20 cellular contexts compared by ENCODE assay signal in the genomic region with DNA sequence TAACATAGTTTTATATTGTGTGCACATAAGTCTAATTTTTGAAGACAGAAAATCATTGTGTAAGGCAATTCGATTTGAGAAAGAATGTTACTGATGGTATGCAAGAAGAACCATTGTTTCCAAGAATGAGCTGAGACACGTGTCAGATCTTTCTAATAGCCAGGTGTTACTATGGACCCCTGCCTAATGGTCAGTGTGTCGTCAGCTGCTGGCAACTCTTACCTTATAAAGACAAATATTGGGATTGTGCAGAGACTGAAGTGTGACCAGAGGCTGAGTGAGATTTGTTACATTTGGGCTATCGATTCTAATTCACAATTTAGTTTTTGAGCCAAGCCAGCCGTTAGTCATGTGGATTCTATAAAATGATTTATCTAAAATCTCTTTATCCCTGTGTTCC.
A peak's percentile ranks its signal among the peaks of the same experiment; 100 is the strongest.
DNase-seq lines count a peak whose midpoint lies in the region; ATAC-seq and TF ChIP-seq lines count a peak whose summit lies in the region.
"Had no signal": no experiment of that assay in that cellular context is flagged by ENCODE, and none has a peak within 500 bp of the region (broad histone marks: within the 10 kb centered on the region; RNA-seq: fewer than 3 reads in every experiment).

No MANE protein-coding gene starts in this region.

- H3K36me3 ChIP-seq in endocrine pancreas (ENCODE audit: control insufficient read depth, insufficient read depth, low read length) (no peaks in the 10 kb centered on the region), neural cell (ENCODE audit: insufficient read depth, low read length) (no peaks in the 10 kb centered on the region), aorta (ENCODE audit: control insufficient read depth in 1 of 2, insufficient read depth in 2 of 2, low read length in 1 of 2) (no peaks in the 10 kb centered on the region)
- H3K36me3 ChIP-seq: BE2C had no signal

- no peak for TF ChIP-seq RAD21 in neural cell (conservative IDR thresholded peaks at IDR 0.05)

- H3K4me1 ChIP-seq in endocrine pancreas (ENCODE audit: control insufficient read depth, insufficient read depth, low read length) (peaks cover 8% of the 10 kb centered on the region), aorta (ENCODE audit: control insufficient read depth in 1 of 2, insufficient read depth in 2 of 2, low read length in 2 of 2) (peaks cover 0 to 3% of the 10 kb centered on the region in 2 donors)

- WGBS in aorta, 2 donors, result 61 to 66% methylated on average over 5 of the region's 5 CpGs

- ATAC-seq in aorta (ENCODE audit: low FRiP score), result no peak
- no peak for ATAC-seq in GM18868 (IDR thresholded peaks at IDR 0.05; ENCODE audit: unreplicated experiment)

- no peaks in the 10 kb centered on the region for H4K20me1 ChIP-seq in neural cell (ENCODE audit: insufficient read depth)

- DNase-seq in NCI-H774 (lab: John Stamatoyannopoulos, UW) (peak; percentile 9), aorta (no peak), NCI-H1417 (lab: John Stamatoyannopoulos, UW) (no peak)
- DNase-seq: ACHN; BE2C; CD4-positive, CD25-positive, alpha-beta regulatory T cell; CD8-positive, alpha-beta memory T cell; COR-L47; DMS 273 treated with DMSO at 0.1 percent for 48 hours; DMS53; DND-41; EL; GM23248; HCEC 1CT; IMR-90 had no signal

- no peaks in the 10 kb centered on the region for H3K9me2 ChIP-seq in neural cell (ENCODE audit: insufficient read depth, low read length)

- peak overlapping the region; percentile 66 for H3K27ac ChIP-seq in 22Rv1
- H3K27ac ChIP-seq in neural cell (ENCODE audit: low read length), result peak overlapping the region; percentile 19
- H3K27ac ChIP-seq in aorta (ENCODE audit: low read depth in 1 of 2, low read length in 2 of 2), result no peak overlapping the region
- H3K27ac ChIP-seq: GM23248, HL-60 had no signal

- TF ChIP-seq CTCF in 22Rv1 (IDR thresholded peaks at IDR 0.05) (no peak), neural cell (IDR thresholded peaks at IDR 0.05; ENCODE audit: poor library complexity, severe bottlenecking) (no peak)

- H3F3A ChIP-seq in neural cell (ENCODE audit: insufficient read depth, low read length, poor library complexity, severe bottlenecking), result no peaks in the 10 kb centered on the region

- H2AFZ ChIP-seq in neural cell (ENCODE audit: low read depth, low read length), result no peak overlapping the region
- H2AFZ ChIP-seq: GM23248 had no signal

- intact Hi-C loops in aorta (cut with DNase I), result loop anchor here in 1 of 2 donors (10.0 kb wide), 1 partner anchor 61 kb away; no protein-coding TSS in a partner anchor

- H3K9ac ChIP-seq in endocrine pancreas (ENCODE audit: control insufficient read depth, insufficient read depth, low read length) (no peak overlapping the region), neural cell (ENCODE audit: low read length) (no peak overlapping the region)
- H3K9ac ChIP-seq: GM23248 had no signal

- no peak overlapping the region for H3K4me2 ChIP-seq in neural cell (ENCODE audit: low read length)

- TF ChIP-seq EP300 in neural cell (conservative IDR thresholded peaks at IDR 0.05; ENCODE audit: poor library complexity, severe bottlenecking), result no peak

- no peaks in the 10 kb centered on the region for H3K9me3 ChIP-seq in endocrine pancreas (ENCODE audit: control insufficient read depth, low read length)
- no peaks in the 10 kb centered on the region for H3K9me3 ChIP-seq in neural cell (ENCODE audit: low read length)
- H3K9me3 ChIP-seq in aorta (ENCODE audit: control insufficient read depth, low read length), result no peaks in the 10 kb centered on the region
- H3K9me3 ChIP-seq: BE2C had no signal

- H3K4me3 ChIP-seq in endocrine pancreas (ENCODE audit: control insufficient read depth, insufficient read depth, low read length) (peak overlapping the region; percentile 22), neural cell (ENCODE audit: low read length) (no peak overlapping the region), aorta (ENCODE audit: low read length in 2 of 2) (no peak overlapping the region)
- H3K4me3 ChIP-seq: GM23248 had no signal

- no peaks in the 10 kb centered on the region for H3K27me3 ChIP-seq in endocrine pancreas (ENCODE audit: control insufficient read depth, insufficient read depth, low read length)
- H3K27me3 ChIP-seq in neural cell (ENCODE audit: insufficient read depth, low read depth, low read length), result no peaks in the 10 kb centered on the region
- H3K27me3 ChIP-seq in aorta (ENCODE audit: control insufficient read depth in 1 of 2, insufficient read depth in 2 of 2, low read length in 1 of 2), result no peaks in the 10 kb centered on the region
- H3K27me3 ChIP-seq: BE2C had no signal

- H3K79me2 ChIP-seq in neural cell (replicated peaks; ENCODE audit: insufficient read depth, low read length), result no peaks in the 10 kb centered on the region

TF ChIP-seq in neural cell, 6 proteins besides CTCF, POLR2A, EP300 and RAD21:
- TF ChIP-seq EZH2 (IDR thresholded peaks at IDR 0.05; ENCODE audit: borderline replicate concordance, insufficient read depth, low read length, poor library complexity, severe bottlenecking) (no peak), MXI1 (conservative IDR thresholded peaks at IDR 0.05; ENCODE audit: poor library complexity, severe bottlenecking) (no peak), TAF1 (IDR thresholded peaks at IDR 0.05; ENCODE audit: low read depth) (no peak), POLR2AphosphoS5 (IDR thresholded peaks at IDR 0.05) (no peak), SMC3 (conservative IDR thresholded peaks at IDR 0.05; ENCODE audit: poor library complexity) (no peak)
- TF ChIP-seq, protein P1, sequence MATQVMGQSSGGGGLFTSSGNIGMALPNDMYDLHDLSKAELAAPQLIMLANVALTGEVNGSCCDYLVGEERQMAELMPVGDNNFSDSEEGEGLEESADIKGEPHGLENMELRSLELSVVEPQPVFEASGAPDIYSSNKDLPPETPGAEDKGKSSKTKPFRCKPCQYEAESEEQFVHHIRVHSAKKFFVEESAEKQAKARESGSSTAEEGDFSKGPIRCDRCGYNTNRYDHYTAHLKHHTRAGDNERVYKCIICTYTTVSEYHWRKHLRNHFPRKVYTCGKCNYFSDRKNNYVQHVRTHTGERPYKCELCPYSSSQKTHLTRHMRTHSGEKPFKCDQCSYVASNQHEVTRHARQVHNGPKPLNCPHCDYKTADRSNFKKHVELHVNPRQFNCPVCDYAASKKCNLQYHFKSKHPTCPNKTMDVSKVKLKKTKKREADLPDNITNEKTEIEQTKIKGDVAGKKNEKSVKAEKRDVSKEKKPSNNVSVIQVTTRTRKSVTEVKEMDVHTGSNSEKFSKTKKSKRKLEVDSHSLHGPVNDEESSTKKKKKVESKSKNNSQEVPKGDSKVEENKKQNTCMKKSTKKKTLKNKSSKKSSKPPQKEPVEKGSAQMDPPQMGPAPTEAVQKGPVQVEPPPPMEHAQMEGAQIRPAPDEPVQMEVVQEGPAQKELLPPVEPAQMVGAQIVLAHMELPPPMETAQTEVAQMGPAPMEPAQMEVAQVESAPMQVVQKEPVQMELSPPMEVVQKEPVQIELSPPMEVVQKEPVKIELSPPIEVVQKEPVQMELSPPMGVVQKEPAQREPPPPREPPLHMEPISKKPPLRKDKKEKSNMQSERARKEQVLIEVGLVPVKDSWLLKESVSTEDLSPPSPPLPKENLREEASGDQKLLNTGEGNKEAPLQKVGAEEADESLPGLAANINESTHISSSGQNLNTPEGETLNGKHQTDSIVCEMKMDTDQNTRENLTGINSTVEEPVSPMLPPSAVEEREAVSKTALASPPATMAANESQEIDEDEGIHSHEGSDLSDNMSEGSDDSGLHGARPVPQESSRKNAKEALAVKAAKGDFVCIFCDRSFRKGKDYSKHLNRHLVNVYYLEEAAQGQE (IDR thresholded peaks at IDR 0.05; ENCODE audit: borderline replicate concordance), result no peak

Comparison
In these comparisons a context has a peak if more than half of its experiments do, and no peak if none do; other contexts are left out.
1. H3K27ac ChIP-seq: peak in 22Rv1 (single experiment) and neural cell (single experiment); none in aorta (0 of 2).